10 cellular contexts compared by ENCODE assay signal in the genomic region with DNA sequence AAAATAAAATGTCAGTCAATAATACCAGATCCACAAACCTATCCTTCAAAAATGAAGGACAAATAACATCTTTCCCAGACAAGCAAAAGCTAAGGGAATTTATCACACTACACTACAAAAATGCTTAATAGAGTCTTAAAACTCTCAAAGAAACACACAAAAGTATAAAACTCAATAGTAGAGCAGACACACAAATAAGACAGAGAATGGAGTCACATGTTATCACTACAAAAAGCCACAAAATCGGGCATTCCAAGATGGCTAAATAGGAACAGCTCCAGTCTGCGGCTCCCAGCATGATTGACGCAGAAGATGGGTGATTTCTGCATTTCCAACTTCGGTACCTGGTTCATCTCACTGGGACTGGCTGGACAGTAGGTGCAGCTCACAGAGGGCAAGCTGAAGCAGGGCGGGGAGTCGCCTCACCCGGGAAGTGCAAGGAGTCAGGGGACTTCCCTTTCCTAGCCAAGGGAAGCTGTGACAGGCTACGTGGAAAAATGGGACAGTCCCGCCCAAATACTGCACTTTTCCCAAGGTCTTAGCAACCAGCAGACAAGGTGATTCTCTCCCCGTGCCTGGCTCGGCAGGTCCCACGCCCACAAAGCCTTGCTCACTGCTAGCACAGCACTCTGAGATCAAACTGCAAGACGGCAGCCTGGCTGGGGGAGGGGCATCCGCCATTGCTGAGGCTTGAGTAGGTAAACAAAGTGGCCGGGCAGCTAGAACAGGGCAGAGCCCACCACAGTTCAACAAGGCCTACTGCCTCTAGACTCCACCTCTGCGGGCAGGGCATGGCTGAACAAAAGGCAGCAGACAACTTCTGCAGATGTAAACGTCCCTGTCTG. TPM values are rescaled to one million over a fixed set of nuclear protein-coding genes. Genes with fewer than 3 reads are reported as not detected.
A peak's percentile ranks its signal among the peaks of the same experiment; 100 is the strongest.
DNase-seq lines count a peak whose midpoint lies in the region; ATAC-seq and TF ChIP-seq lines count a peak whose summit lies in the region.
"Had no signal": no experiment of that assay in that cellular context is flagged by ENCODE, and none has a peak within 500 bp of the region (broad histone marks: within the 10 kb centered on the region; RNA-seq: fewer than 3 reads in every experiment).

No MANE protein-coding gene starts in this region.

- H4K20me1 ChIP-seq in OCI-LY3 (ENCODE audit: insufficient read depth, low read length) = no peaks in the 10 kb centered on the region

- H3K27me3 ChIP-seq in OCI-LY3 (ENCODE audit: low read depth, low read length) (no peaks in the 10 kb centered on the region), colonic mucosa (no peaks in the 10 kb centered on the region), mucosa of rectum (ENCODE audit: control insufficient read depth in 2 of 2, insufficient read depth in 2 of 2, low read length in 2 of 2) (no peaks in the 10 kb centered on the region)

- H3K4me3 ChIP-seq in OCI-LY3 (ENCODE audit: low read length) = no peak overlapping the region
- H3K4me3 ChIP-seq in colonic mucosa = no peak overlapping the region
- H3K4me3 ChIP-seq in mucosa of rectum (ENCODE audit: low read length in 2 of 2) = peak overlapping the region; percentile 13 to 56
- H3K4me3 ChIP-seq: prostate gland had no signal

- intact Hi-C loops in colonic mucosa (cut with DNase I) = no loop called here

- TF ChIP-seq CTCF in OCI-LY3 (IDR thresholded peaks at IDR 0.05; ENCODE audit: low read depth, low read length) (no peak), colonic mucosa (IDR thresholded peaks at IDR 0.05) (no peak)

- peaks cover 7% of the 10 kb centered on the region for H3K79me2 ChIP-seq in OCI-LY3 (ENCODE audit: low read length)

- DNase-seq in colonic mucosa = peak; percentile 63
- DNase-seq in NCI-H187 (lab: John Stamatoyannopoulos, UW) = no peak

- ATAC-seq in HG02588 (IDR thresholded peaks at IDR 0.05; ENCODE audit: unreplicated experiment) = no peak
- no peak for ATAC-seq in HG03097 (IDR thresholded peaks at IDR 0.05; ENCODE audit: low FRiP score, unreplicated experiment)
- no peak for ATAC-seq in HG03342 (IDR thresholded peaks at IDR 0.05; ENCODE audit: unreplicated experiment)
- ATAC-seq: HCT116 had no signal

- H3K36me3 ChIP-seq in ES-I3 (ENCODE audit: insufficient read depth, low read length) (no peaks in the 10 kb centered on the region), OCI-LY3 (replicated peaks; ENCODE audit: low read depth, low read length) (no peaks in the 10 kb centered on the region), colonic mucosa (no peaks in the 10 kb centered on the region), mucosa of rectum (ENCODE audit: control insufficient read depth in 2 of 2, insufficient read depth in 2 of 2, low read length in 2 of 2) (no peaks in the 10 kb centered on the region)
- H3K36me3 ChIP-seq: prostate gland had no signal

- H3K4me1 ChIP-seq in ES-I3 (ENCODE audit: insufficient read depth, low read length) (no peaks in the 10 kb centered on the region), OCI-LY3 (ENCODE audit: low read length) (peaks cover 6% of the 10 kb centered on the region), colonic mucosa (no peaks in the 10 kb centered on the region), mucosa of rectum (ENCODE audit: control insufficient read depth in 2 of 2, insufficient read depth in 2 of 2, low read length in 2 of 2) (no peaks in the 10 kb centered on the region)
- H3K4me1 ChIP-seq: prostate gland had no signal

- H3K27ac ChIP-seq in OCI-LY3 (ENCODE audit: low read length) (no peak overlapping the region), colonic mucosa (no peak overlapping the region), mucosa of rectum (ENCODE audit: low read depth in 2 of 2, low read length in 2 of 2) (no peak overlapping the region)
- H3K27ac ChIP-seq: prostate gland had no signal

- H3K9ac ChIP-seq in ES-I3 (ENCODE audit: low read depth, low read length) (peak overlapping the region; percentile 63), OCI-LY3 (ENCODE audit: low read length) (no peak overlapping the region), colonic mucosa (ENCODE audit: low read depth in 2 of 2, low read length in 2 of 2) (no peak overlapping the region), mucosa of rectum (ENCODE audit: low read depth in 1 of 2, low read length in 2 of 2) (peak overlapping the region in 1 of 2 donors; percentile 5)

- no peaks in the 10 kb centered on the region for H3K9me3 ChIP-seq in ES-I3 (ENCODE audit: control insufficient read depth, insufficient read depth, low read length)
- H3K9me3 ChIP-seq in OCI-LY3 (ENCODE audit: insufficient read depth, low read length) = no peaks in the 10 kb centered on the region
- H3K9me3 ChIP-seq in colonic mucosa = no peaks in the 10 kb centered on the region
- H3K9me3 ChIP-seq in mucosa of rectum (ENCODE audit: control insufficient read depth in 2 of 2, low read length in 2 of 2) = no peaks in the 10 kb centered on the region
- H3K9me3 ChIP-seq: prostate gland had no signal

- peak overlapping the region; percentile 42 for H3K4me2 ChIP-seq in OCI-LY3 (ENCODE audit: low read length)

- H2AFZ ChIP-seq in OCI-LY3 (ENCODE audit: low read depth, low read length) = no peak overlapping the region

RNA-seq across cellular contexts. Expression of a gene that starts 46.3 kb away (rescaled TPM):
- total RNA-seq in colonic mucosa = 1 to 10 TPM; 5.6 to 8.6 TPM

Comparison
In these comparisons a context has a peak if more than half of its experiments do, and no peak if none do; other contexts are left out.
1. H3K4me3 ChIP-seq: peak in mucosa of rectum (2 of 2); none in OCI-LY3 (single experiment) and colonic mucosa (single experiment).